Comparison of ENCODE assay signal across 20 cellular contexts in the genomic region with DNA sequence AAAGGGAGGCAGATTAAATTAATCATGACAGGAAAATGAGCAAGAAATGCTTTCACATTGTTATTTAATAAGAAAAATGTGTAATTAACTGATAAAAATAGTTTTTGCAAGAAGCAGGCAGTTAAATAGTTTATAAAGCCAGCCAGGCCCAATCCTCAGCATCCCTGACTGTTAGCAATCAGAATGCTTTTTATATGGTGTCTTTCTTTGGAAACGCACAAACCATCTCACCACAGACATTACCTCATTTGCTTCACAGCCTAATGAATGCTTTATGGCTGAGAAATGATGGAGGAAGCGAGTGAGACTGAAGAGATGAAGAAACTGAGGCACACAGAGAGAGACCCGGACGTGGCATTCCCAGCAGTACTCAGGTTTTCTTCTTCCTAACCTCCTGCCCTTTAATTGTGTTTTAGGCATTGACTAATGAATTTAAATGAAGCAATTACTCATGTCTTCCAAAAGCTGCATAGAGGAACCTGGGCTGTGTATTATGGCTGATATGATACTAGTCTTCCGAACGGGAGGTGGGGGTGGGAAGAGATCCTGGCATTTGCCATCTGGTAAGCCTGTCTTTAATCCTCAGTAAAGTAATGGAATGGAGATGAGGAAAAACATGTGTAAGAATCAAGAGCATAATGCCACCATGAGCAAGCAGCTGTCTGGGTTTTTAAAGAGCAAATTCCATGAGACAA.
"Had no signal": no experiment of that assay in that cellular context is flagged by ENCODE, and none has a peak within 500 bp of the region (broad histone marks: within the 10 kb centered on the region; RNA-seq: fewer than 3 reads in every experiment).

No MANE protein-coding gene starts in this region.

- ATAC-seq: activated T-cell treated with anti-CD3 and anti-CD28 coated beads, Interleukin-2, amount 50 U/mL, for 72 hours; gastroesophageal sphincter; heart right ventricle; left colon had no signal

- DNase-seq: activated CD4-positive, alpha-beta T cell treated with anti-CD3 and anti-CD28 coated beads, Interleukin-2, amount 10 ng/mL, durations not matched to agents 7 days and 5 days; activated CD8-positive, alpha-beta memory T cell treated with anti-CD3 and anti-CD28 coated beads, Interleukin-2, amount 50 U/mL, for 48 hours; activated gamma-delta T cell treated with Interleukin-2 at 50 U/mL for 16 hours; activated naive CD8-positive, alpha-beta T cell treated with anti-CD3 and anti-CD28 coated beads, Interleukin-2, amount 10 ng/mL, durations not matched to agents 7 days and 5 days; activated T-cell treated with anti-CD3 and anti-CD28 coated beads, Interleukin-2, amount 50 U/mL, for 72 hours; heart right ventricle; left colon; mammary epithelial cell; naive B cell; stimulated activated CD4-positive, alpha-beta T cell treated with anti-CD3 and anti-CD28 coated beads, Interleukin-4, amount 100 ng/mL, for 24 hours; stimulated activated naive CD4-positive, alpha-beta T cell; SW 1271; trophoblast cell had no signal

- H3K9me3 ChIP-seq: breast epithelium had no signal

- H3K9ac ChIP-seq: parathyroid adenoma had no signal

- FAIRE-seq: islet of Langerhans had no signal

- H3K4me1 ChIP-seq: breast epithelium, gastroesophageal sphincter, parathyroid adenoma had no signal

- H3K27ac ChIP-seq: breast epithelium, gastroesophageal sphincter, heart right ventricle, parathyroid adenoma had no signal

- H3K27me3 Mint-ChIP-seq: activated CD4-positive, alpha-beta T cell treated with anti-CD3 and anti-CD28 coated beads, Interleukin-2, amount 10 ng/mL, durations not matched to agents 7 days and 5 days had no signal

- H3K36me3 ChIP-seq: breast epithelium, gastroesophageal sphincter, heart right ventricle had no signal

- H2AFZ ChIP-seq: parathyroid adenoma had no signal

- H3K36me3 Mint-ChIP-seq: activated naive CD8-positive, alpha-beta T cell treated with anti-CD3 and anti-CD28 coated beads, Interleukin-2, amount 10 ng/mL, durations not matched to agents 7 days and 5 days; naive B cell had no signal

- H3K27me3 ChIP-seq: breast epithelium, gastroesophageal sphincter, heart right ventricle had no signal

- H3K4me3 Mint-ChIP-seq: activated CD4-positive, alpha-beta T cell treated with anti-CD3 and anti-CD28 coated beads, Interleukin-2, amount 10 ng/mL, durations not matched to agents 7 days and 5 days; activated naive CD8-positive, alpha-beta T cell treated with anti-CD3 and anti-CD28 coated beads, Interleukin-2, amount 10 ng/mL, durations not matched to agents 7 days and 5 days; activated T-cell treated with anti-CD3 and anti-CD28 coated beads, Interleukin-2, amount 50 U/mL, for 72 hours; dendritic cell treated with granulocyte-macrophage colony-stimulating factor and Interleukin-4, amounts not matched to agents 40 ng/mL and 50 ng/mL, for 4 days; T-helper 2 cell treated with Interferon-gamma antibody and Interleukin-4, amounts not matched to agents 5 μg/mL and 100 μg/mL, for 36 hours had no signal

- H3K4me3 ChIP-seq: breast epithelium, gastroesophageal sphincter, heart right ventricle, skin epidermis had no signal

- H3K27ac Mint-ChIP-seq: activated CD4-positive, alpha-beta T cell treated with anti-CD3 and anti-CD28 coated beads, Interleukin-2, amount 10 ng/mL, durations not matched to agents 7 days and 5 days; activated naive CD8-positive, alpha-beta T cell treated with anti-CD3 and anti-CD28 coated beads, Interleukin-2, amount 10 ng/mL, durations not matched to agents 7 days and 5 days; activated T-cell treated with anti-CD3 and anti-CD28 coated beads, Interleukin-2, amount 50 U/mL, for 72 hours; dendritic cell treated with granulocyte-macrophage colony-stimulating factor and Interleukin-4, amounts not matched to agents 40 ng/mL and 50 ng/mL, for 4 days; T-helper 2 cell treated with Interferon-gamma antibody and Interleukin-4, amounts not matched to agents 5 μg/mL and 100 μg/mL, for 36 hours had no signal

- H3K79me2 ChIP-seq: parathyroid adenoma had no signal

- H3K4me1 Mint-ChIP-seq: activated CD4-positive, alpha-beta T cell treated with anti-CD3 and anti-CD28 coated beads, Interleukin-2, amount 10 ng/mL, durations not matched to agents 7 days and 5 days; activated naive CD8-positive, alpha-beta T cell treated with anti-CD3 and anti-CD28 coated beads, Interleukin-2, amount 10 ng/mL, durations not matched to agents 7 days and 5 days; naive B cell had no signal
